ENCODE assay signal across 8 cellular contexts in the genomic region with DNA sequence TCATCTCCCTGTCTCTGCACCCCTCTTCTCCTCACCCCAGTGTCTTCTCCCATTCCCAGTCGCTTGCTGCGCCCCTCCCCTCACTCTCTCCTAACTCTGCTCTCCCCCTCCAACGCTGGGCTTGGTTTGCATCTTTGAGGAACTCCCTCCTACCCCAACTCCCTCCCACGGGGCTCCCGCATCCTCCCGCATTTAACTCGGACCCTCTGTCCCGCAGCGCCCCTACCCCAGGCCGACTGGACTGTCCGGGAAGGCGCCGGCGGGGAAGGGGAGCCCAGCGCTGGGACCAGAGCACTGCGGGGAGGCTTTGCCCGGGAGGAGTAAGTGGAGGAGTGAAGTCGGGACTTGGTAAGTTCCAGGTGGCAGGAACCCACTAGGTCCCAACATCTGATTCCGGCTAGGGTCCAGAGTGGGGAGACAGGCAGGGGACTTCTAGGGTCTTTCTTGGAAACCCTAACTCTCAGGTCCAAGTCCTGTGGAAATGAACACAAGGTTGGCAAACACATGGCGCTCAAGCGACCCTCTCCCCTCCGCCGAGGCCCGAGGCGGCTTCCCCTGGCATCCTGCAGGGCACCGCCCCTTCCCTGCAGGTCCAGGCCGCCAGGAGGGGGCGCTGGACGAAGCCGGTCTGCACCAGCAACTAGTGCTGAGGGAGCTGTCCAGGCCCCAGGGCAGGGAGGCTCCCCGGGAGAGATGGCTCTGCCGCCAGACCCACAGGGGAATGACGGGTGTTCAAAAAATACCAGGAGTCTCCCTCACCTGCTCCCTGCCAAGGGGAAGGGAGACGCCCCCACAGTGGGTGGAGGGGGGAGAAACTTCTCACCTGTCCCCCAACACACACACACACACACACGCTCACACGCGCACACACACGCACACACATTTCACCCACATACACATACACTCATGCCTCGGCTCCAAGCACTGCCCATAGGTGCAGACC. TPM values are rescaled to one million over a fixed set of nuclear protein-coding genes. Genes with fewer than 3 reads are reported as not detected.
DNase-seq lines count a peak whose midpoint lies in the region; ATAC-seq, FAIRE-seq and TF ChIP-seq lines count a peak whose summit lies in the region.

No MANE protein-coding gene starts in this region.

- H3K36me3 Mint-ChIP-seq in activated CD4-positive, alpha-beta memory T cell treated with anti-CD3 and anti-CD28 coated beads, Interleukin-2, amount 10 ng/mL, durations not matched to agents 7 days and 5 days (ENCODE audit: low read depth): no peaks in the 10 kb centered on the region
- H3K36me3 Mint-ChIP-seq in naive B cell: peaks cover 0 to 14% of the 10 kb centered on the region in 2 donors

- no peaks in the 10 kb centered on the region for H3K9me3 Mint-ChIP-seq in activated CD4-positive, alpha-beta memory T cell treated with anti-CD3 and anti-CD28 coated beads, Interleukin-2, amount 10 ng/mL, durations not matched to agents 7 days and 5 days
- H3K9me3 Mint-ChIP-seq in naive B cell: peaks cover 0 to 2% (median 0%) of the 10 kb centered on the region in 7 donors

- CTCF ChIA-PET in activated CD4-positive, alpha-beta memory T cell treated with anti-CD3 and anti-CD28 coated beads, Interleukin-2, amount 10 ng/mL, durations not matched to agents 7 days and 5 days (lab: Charles Lee): interaction anchor here (0.6 to 4.1 kb wide), 10 partner anchors 8 to 227 kb away, joined by 3 to 15 read pairs (median 4); no protein-coding TSS in a partner anchor
- CTCF ChIA-PET in endothelial cell of umbilical vein (lab: Charles Lee): interaction anchor here (0.6 to 1.5 kb wide), 10 partner anchors 9 to 446 kb away, joined by 3 to 14 read pairs (median 3); partner anchors contain the start of gene THUMPD3

- no peaks in the 10 kb centered on the region for H3K36me3 ChIP-seq in endothelial cell of umbilical vein (ENCODE audit: control insufficient read depth in 2 of 2, extremely low read depth in 1 of 2, insufficient read depth in 2 of 2, low read length in 2 of 2)
- H3K36me3 ChIP-seq in stomach: no peaks in the 10 kb centered on the region

- peaks cover 24% of the 10 kb centered on the region for H3K27me3 Mint-ChIP-seq in activated CD4-positive, alpha-beta memory T cell treated with anti-CD3 and anti-CD28 coated beads, Interleukin-2, amount 10 ng/mL, durations not matched to agents 7 days and 5 days
- H3K27me3 Mint-ChIP-seq in naive B cell: peaks cover 16 to 35% (median 33%) of the 10 kb centered on the region in 3 donors

- H3K9me1 ChIP-seq in endothelial cell of umbilical vein (replicated peaks; ENCODE audit: control insufficient read depth, extremely low read depth, insufficient read depth, low read length): no peaks in the 10 kb centered on the region

- TF ChIP-seq CTCF in endothelial cell of umbilical vein (IDR thresholded peaks at IDR 0.05; ENCODE audit: extremely low read depth in 1 of 2, insufficient read depth in 1 of 2, low read depth in 1 of 2, low read length in 2 of 2) (peak; percentile 96 to 97), stomach (IDR thresholded peaks at IDR 0.05) (peak in 4 of 7 experiments; percentile 10 to 46 (median 40))

- no peak overlapping the region for H3K9ac ChIP-seq in endothelial cell of umbilical vein (replicated peaks; ENCODE audit: extremely low read depth, insufficient read depth, low read length)

- no peak overlapping the region for H3K27ac Mint-ChIP-seq in activated CD4-positive, alpha-beta memory T cell treated with anti-CD3 and anti-CD28 coated beads, Interleukin-2, amount 10 ng/mL, durations not matched to agents 7 days and 5 days
- H3K27ac Mint-ChIP-seq in naive B cell: peak overlapping the region in 2 of 6 donors; percentile 85 to 89

- BruUV-seq in endothelial cell of umbilical vein (replicated peaks; lab: Mats Ljungman, UMichigan): no TSS peak

- 10 to 16% (median 13%) methylated on average over 34 to 39 of the region's 39 CpGs for WGBS in stomach, 5 donors

- ATAC-seq in naive B cell (ENCODE audit: low read depth in 2 of 2): peak; percentile 67 to 73
- ATAC-seq in HG02884 (IDR thresholded peaks at IDR 0.05; ENCODE audit: unreplicated experiment): no peak

- peak; percentile 37 for DNase-seq in SKM-1 treated with dmso at 0.1 percent for 144 hours (lab: John Stamatoyannopoulos, UW; ENCODE audit: unreplicated experiment)
- no peak for DNase-seq in SKM-1 (lab: John Stamatoyannopoulos, UW; ENCODE audit: unreplicated experiment)
- peak; percentile 38 for DNase-seq in MV-4-11 (lab: John Stamatoyannopoulos, UW)
- peak; percentile 77 for DNase-seq in activated CD4-positive, alpha-beta memory T cell treated with anti-CD3 and anti-CD28 coated beads, Interleukin-2, amount 10 ng/mL, durations not matched to agents 7 days and 5 days
- DNase-seq in endothelial cell of umbilical vein (ENCODE audit: low read depth, low spot score): peak; percentile 52
- DNase-seq in naive B cell: peak; percentile 41
- DNase-seq in stomach: peak; percentile 60

- H3K4me3 Mint-ChIP-seq in activated CD4-positive, alpha-beta memory T cell treated with anti-CD3 and anti-CD28 coated beads, Interleukin-2, amount 10 ng/mL, durations not matched to agents 7 days and 5 days: no peak overlapping the region
- peak overlapping the region in 2 of 8 donors; percentile 49 to 77 for H3K4me3 Mint-ChIP-seq in naive B cell

- intact Hi-C loops in endothelial cell of umbilical vein (cut with micrococcal nuclease): loop anchor here (5.0 to 10.0 kb wide), 3 partner anchors 147 to 434 kb away; partner anchors contain the start of genes CRELD1 and MTMR14
- intact Hi-C loops in stomach (cut with DNase I; ENCODE audit: low total_unique reads): no loop called here

- H3K79me2 ChIP-seq in endothelial cell of umbilical vein (ENCODE audit: control insufficient read depth, insufficient read depth, low read length): no peaks in the 10 kb centered on the region

- H3K27me3 ChIP-seq in endothelial cell of umbilical vein (ENCODE audit: control insufficient read depth in 2 of 2, insufficient read depth in 2 of 2, low read length in 2 of 2) (peaks cover 8 to 13% of the 10 kb centered on the region in 2 experiments), stomach (peaks cover 3 to 44% (median 26%) of the 10 kb centered on the region in 3 donors)

- TF ChIP-seq POLR2A in endothelial cell of umbilical vein (IDR thresholded peaks at IDR 0.05; ENCODE audit: low read depth, low read length): no peak
- no peak for TF ChIP-seq POLR2A in stomach (IDR thresholded peaks at IDR 0.05)

- no peak for TF ChIP-seq EP300 in stomach (IDR thresholded peaks at IDR 0.05)

- dilution Hi-C loops in endothelial cell of umbilical vein (cut with MboI; ENCODE audit: extremely low pct_ligation_motif_present, low sequenced_read_pairs): no loop called here

- peak overlapping the region; percentile 13 for H2AFZ ChIP-seq in endothelial cell of umbilical vein (ENCODE audit: low read depth, low read length)

- POLR2A ChIA-PET in activated CD4-positive, alpha-beta memory T cell treated with anti-CD3 and anti-CD28 coated beads, Interleukin-2, amount 10 ng/mL, durations not matched to agents 7 days and 5 days (lab: Charles Lee): interaction anchor here (0.6 kb wide), 1 partner anchor 963 kb away, joined by 3 read pairs; no protein-coding TSS in a partner anchor
- POLR2A ChIA-PET in endothelial cell of umbilical vein (lab: Charles Lee): no interaction called here

- no peak overlapping the region for H3K27ac ChIP-seq in endothelial cell of umbilical vein (ENCODE audit: insufficient read depth, low read depth, low read length)
- no peak overlapping the region for H3K27ac ChIP-seq in stomach

- H3K9me3 ChIP-seq in endothelial cell of umbilical vein (replicated peaks; ENCODE audit: control insufficient read depth, insufficient read depth, low read length) (no peaks in the 10 kb centered on the region), stomach (no peaks in the 10 kb centered on the region)

- H3K4me3 ChIP-seq in endothelial cell of umbilical vein (replicated peaks in 1 of 3; ENCODE audit: insufficient read depth in 1 of 3, low read depth in 1 of 3, low read length in 3 of 3) (no peak overlapping the region), stomach (peak overlapping the region in 3 of 4 donors; percentile 3 to 28 (median 23))

- H3K4me2 ChIP-seq in endothelial cell of umbilical vein (ENCODE audit: insufficient read depth, low read length): no peak overlapping the region

- no peaks in the 10 kb centered on the region for H4K20me1 ChIP-seq in endothelial cell of umbilical vein (replicated peaks; ENCODE audit: control insufficient read depth, extremely low read depth, insufficient read depth, low read length)

- peak; percentile 71 for FAIRE-seq in endothelial cell of umbilical vein (lab: Jason Lieb, UNC)

- H3K4me1 ChIP-seq in endothelial cell of umbilical vein (ENCODE audit: control insufficient read depth, extremely low read depth, insufficient read depth, low read length) (peaks cover 3% of the 10 kb centered on the region), stomach (peaks cover 5 to 16% (median 11%) of the 10 kb centered on the region in 4 donors)

- H3K4me1 Mint-ChIP-seq in activated CD4-positive, alpha-beta memory T cell treated with anti-CD3 and anti-CD28 coated beads, Interleukin-2, amount 10 ng/mL, durations not matched to agents 7 days and 5 days: peaks cover 2% of the 10 kb centered on the region
- peaks cover 23 to 38% (median 32%) of the 10 kb centered on the region in 3 donors for H3K4me1 Mint-ChIP-seq in naive B cell

TF ChIP-seq in endothelial cell of umbilical vein, 7 proteins besides CTCF, POLR2A, EP300 and RAD21:
- no peak for TF ChIP-seq MYC (IDR thresholded peaks at IDR 0.05; ENCODE audit: low read depth, low read length)
- peak; percentile 51 for TF ChIP-seq EZH2 (IDR thresholded peaks at IDR 0.05; ENCODE audit: borderline replicate concordance, low read depth, low read length, severe bottlenecking)
TF ChIP-seq in endothelial cell of umbilical vein: peak in this region for 1.

RNA-seq across cellular contexts. Expression of gene LHFPL4, which starts 53.2 kb away (rescaled TPM):
- total RNA-seq in activated CD4-positive, alpha-beta memory T cell treated with anti-CD3 and anti-CD28 coated beads, Interleukin-2, amount 10 ng/mL, durations not matched to agents 7 days and 5 days: under 1 TPM in 1 of 2 experiments, not detected in 1; 0.05 TPM
- not detected in 2 replicates for total RNA-seq in endothelial cell of umbilical vein
- polyA plus RNA-seq in endothelial cell of umbilical vein: not detected in 2 replicates
- not detected in 2 replicates for polyA plus RNA-seq in endothelial cell of umbilical vein (2011; cell fraction: cytosol; rRNA removed)
- not detected in 2 replicates for polyA plus RNA-seq in endothelial cell of umbilical vein (2011; cell fraction: nucleus; rRNA removed)
- not detected in 2 replicates for polyA plus RNA-seq in endothelial cell of umbilical vein (2012)
- polyA minus RNA-seq in endothelial cell of umbilical vein: not detected in 2 replicates
- not detected for polyA minus RNA-seq in endothelial cell of umbilical vein (2011; cell fraction: cytosol; rRNA and poly(A)+ RNA removed)
- not detected in 2 replicates for polyA minus RNA-seq in endothelial cell of umbilical vein (2011; cell fraction: nucleus; rRNA and poly(A)+ RNA removed)
- polyA plus RNA-seq in naive B cell (ENCODE audit: low read depth in 6 of 6): under 1 TPM in 4 of 6 donors, not detected in 2; 0.06 to 0.30 (median 0.21) TPM
- total RNA-seq in stomach: under 1 TPM in 2 of 5 donors, not detected in 3; 0.43 to 0.92 TPM
- under 1 TPM in 2 of 3 donors, not detected in 1; 0.06 to 0.08 TPM for polyA plus RNA-seq in stomach

Comparison
In these comparisons a context has a peak if more than half of its experiments do, and no peak if none do; other contexts are left out.
1. H3K4me3 ChIP-seq: peak in stomach (3 of 4); none in endothelial cell of umbilical vein (0 of 3).